Comparison of ENCODE assay signal across 9 cellular contexts in the genomic region with DNA sequence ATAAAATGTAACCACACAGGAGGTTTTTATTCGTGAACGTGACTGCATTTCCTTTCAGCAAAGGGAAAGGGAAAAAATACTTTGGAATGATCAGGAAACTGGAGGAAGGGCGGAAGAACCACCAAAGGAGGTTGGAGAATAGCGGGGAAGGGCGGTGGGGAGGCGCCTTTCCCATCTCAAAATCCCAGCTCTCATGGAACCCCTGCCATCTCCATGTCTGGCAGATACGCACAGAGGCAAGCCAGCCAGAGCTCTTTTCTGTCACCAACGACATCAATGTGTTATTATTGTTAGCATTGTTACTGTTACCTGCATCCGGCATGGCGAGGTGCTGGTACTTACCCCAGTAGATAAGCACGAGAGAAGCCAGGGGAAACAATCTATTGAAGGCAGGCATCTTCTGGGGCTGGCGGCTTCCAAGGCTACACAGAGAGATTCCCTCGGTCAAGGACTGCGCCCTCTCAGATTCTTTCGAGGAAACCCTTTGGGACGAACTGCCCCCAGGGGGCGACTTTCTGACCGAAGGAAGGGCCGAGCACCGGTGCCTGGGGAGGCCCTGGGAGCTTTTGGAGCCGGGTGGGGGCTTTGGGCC. TPM values are rescaled to one million over a fixed set of nuclear protein-coding genes. Genes with fewer than 3 reads are reported as not detected.
DNase-seq lines count a peak whose midpoint lies in the region; ATAC-seq and TF ChIP-seq lines count a peak whose summit lies in the region.
"Had no signal": no experiment of that assay in that cellular context is flagged by ENCODE, and none has a peak within 500 bp of the region (broad histone marks: within the 10 kb centered on the region; RNA-seq: fewer than 3 reads in every experiment).

No MANE protein-coding gene starts in this region.

- DNase-seq in DMS53 (lab: John Stamatoyannopoulos, UW) (peak; percentile 83), NCI-H1092 treated with DMSO at 0.1 percent for 48 hours (lab: John Stamatoyannopoulos, UW) (peak; percentile 62), neural progenitor cell (ENCODE audit: low spot score) (no peak), NCI-H146 (lab: John Stamatoyannopoulos, UW) (no peak)
- no peak for DNase-seq in effector memory CD4-positive, alpha-beta T cell
- no peak for DNase-seq in activated CD4-positive, CD25-positive, alpha-beta regulatory T cell treated with anti-CD3 and anti-CD28 coated beads, Interleukin-2, amount 50 U/mL, for 72 hours

- peak; percentile 43 for TF ChIP-seq CTCF in neural progenitor cell (IDR thresholded peaks at IDR 0.05)

- H3K4me1 ChIP-seq in effector memory CD4-positive, alpha-beta T cell (ENCODE audit: control insufficient read depth, insufficient read depth, low read length, poor library complexity, severe bottlenecking): peaks cover 13% of the 10 kb centered on the region
- peaks cover 7% of the 10 kb centered on the region for H3K4me1 ChIP-seq in neural progenitor cell

- peaks cover 38% of the 10 kb centered on the region for H3K27me3 Mint-ChIP-seq in neural progenitor cell (ENCODE audit: insufficient read depth, low read depth)

- H3K79me2 ChIP-seq in neural progenitor cell (ENCODE audit: low read depth): no peaks in the 10 kb centered on the region

- no peak overlapping the region for H2AFZ ChIP-seq in neural progenitor cell (replicated peaks)

- no peak overlapping the region for H3K27ac ChIP-seq in effector memory CD4-positive, alpha-beta T cell (ENCODE audit: insufficient read depth, low read length, poor library complexity, severe bottlenecking)
- H3K27ac ChIP-seq in neural progenitor cell: no peak overlapping the region

- H3F3A ChIP-seq in neural progenitor cell (ENCODE audit: low read depth): peaks cover 18% of the 10 kb centered on the region

- no peaks in the 10 kb centered on the region for H3K36me3 Mint-ChIP-seq in neural progenitor cell

- H3K9ac ChIP-seq in neural progenitor cell: no peak overlapping the region

- H3K36me3 ChIP-seq in effector memory CD4-positive, alpha-beta T cell (ENCODE audit: control insufficient read depth, insufficient read depth, low read length): no peaks in the 10 kb centered on the region
- H3K36me3 ChIP-seq in neural progenitor cell: no peaks in the 10 kb centered on the region

- peaks cover 11% of the 10 kb centered on the region for H3K27me3 ChIP-seq in effector memory CD4-positive, alpha-beta T cell (replicated peaks; ENCODE audit: control insufficient read depth, insufficient read depth, low read length, poor library complexity, severe bottlenecking)
- peaks cover 85% of the 10 kb centered on the region for H3K27me3 ChIP-seq in neural progenitor cell

- H3K27ac Mint-ChIP-seq in neural progenitor cell: no peak overlapping the region

- H4K20me1 ChIP-seq in neural progenitor cell (ENCODE audit: low read depth): peaks cover 15% of the 10 kb centered on the region

- H3K9me3 ChIP-seq in effector memory CD4-positive, alpha-beta T cell (ENCODE audit: control insufficient read depth, low read length): no peaks in the 10 kb centered on the region
- no peaks in the 10 kb centered on the region for H3K9me3 ChIP-seq in neural progenitor cell (ENCODE audit: low read depth)

- no peaks in the 10 kb centered on the region for H3K9me3 Mint-ChIP-seq in neural progenitor cell

- peak overlapping the region; percentile 94 for H3K4me2 ChIP-seq in neural progenitor cell

- ATAC-seq in HG02938 (IDR thresholded peaks at IDR 0.05; ENCODE audit: unreplicated experiment) (no peak), HG02973 (IDR thresholded peaks at IDR 0.05; ENCODE audit: unreplicated experiment) (no peak)

- peaks cover 3% of the 10 kb centered on the region for H3K4me1 Mint-ChIP-seq in neural progenitor cell

- peak overlapping the region; percentile 81 for H3K4me3 Mint-ChIP-seq in neural progenitor cell

- H3K4me3 ChIP-seq in effector memory CD4-positive, alpha-beta T cell (ENCODE audit: insufficient read depth, low read depth, low read length, poor library complexity, severe bottlenecking): peak overlapping the region; percentile 57
- peak overlapping the region; percentile 68 for H3K4me3 ChIP-seq in neural progenitor cell

RNA-seq across cellular contexts. Expression of gene SCN3B, which starts 0.9 kb away (rescaled TPM):
- total RNA-seq in neural progenitor cell (ENCODE audit: low replicate concordance): 0.12 TPM in 1 of 2 replicates, not detected in the other
- total RNA-seq: mononuclear cell had no signal

Comparison
In these comparisons a context has a peak if more than half of its experiments do, and no peak if none do; other contexts are left out.
1. DNase-seq: peak in DMS53 (single experiment) and NCI-H1092 treated with DMSO at 0.1 percent for 48 hours (single experiment); none in effector memory CD4-positive, alpha-beta T cell (0 of 3), neural progenitor cell (single experiment), activated CD4-positive, CD25-positive, alpha-beta regulatory T cell treated with anti-CD3 and anti-CD28 coated beads, Interleukin-2, amount 50 U/mL, for 72 hours (single experiment) and NCI-H146 (single experiment).